12 cellular contexts compared by ENCODE assay signal in the genomic region with DNA sequence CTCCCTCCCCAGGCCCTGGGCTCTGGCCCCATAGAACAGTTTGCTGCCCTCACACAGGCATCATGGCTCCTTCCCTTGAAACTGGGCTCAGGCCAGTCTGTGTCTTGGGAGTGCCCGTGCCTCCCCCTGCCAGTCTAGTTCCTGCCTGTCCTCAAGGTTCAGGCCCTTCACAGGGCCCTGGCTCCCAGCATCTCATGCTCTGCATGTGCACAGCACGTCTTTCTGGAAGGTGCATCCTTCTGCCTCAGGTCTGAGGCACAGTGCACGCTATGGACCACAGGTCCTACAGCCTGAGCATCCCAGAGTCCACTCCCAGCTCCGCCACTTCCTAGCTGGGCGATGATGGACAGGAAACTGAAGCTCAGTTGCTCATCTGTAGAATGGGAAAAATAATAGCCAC. TPM values are rescaled to one million over a fixed set of nuclear protein-coding genes. Genes with fewer than 3 reads are reported as not detected.
DNase-seq lines count a peak whose midpoint lies in the region; ATAC-seq, FAIRE-seq and TF ChIP-seq lines count a peak whose summit lies in the region.
"Had no signal": no experiment of that assay in that cellular context is flagged by ENCODE, and none has a peak within 500 bp of the region (broad histone marks: within the 10 kb centered on the region; RNA-seq: fewer than 3 reads in every experiment).

No MANE protein-coding gene starts in this region.

- H3K4me1 ChIP-seq in effector memory CD4-positive, alpha-beta T cell (ENCODE audit: control insufficient read depth, insufficient read depth, low read length, poor library complexity, severe bottlenecking): peaks cover 41% of the 10 kb centered on the region
- peaks cover 14 to 15% of the 10 kb centered on the region in 2 donors for H3K4me1 ChIP-seq in kidney (ENCODE audit: control insufficient read depth in 1 of 2, insufficient read depth in 1 of 2, low read depth in 1 of 2, low read length in 2 of 2)

- no peaks in the 10 kb centered on the region for H3K36me3 ChIP-seq in effector memory CD4-positive, alpha-beta T cell (ENCODE audit: control insufficient read depth, insufficient read depth, low read length)
- H3K36me3 ChIP-seq in kidney (ENCODE audit: control insufficient read depth in 1 of 2, insufficient read depth in 2 of 2, low read length in 2 of 2): no peaks in the 10 kb centered on the region

- H3K4me3 ChIP-seq in skin epidermis (no peak overlapping the region), kidney (ENCODE audit: low read length in 2 of 2) (no peak overlapping the region)
- H3K4me3 ChIP-seq in effector memory CD4-positive, alpha-beta T cell (ENCODE audit: insufficient read depth, low read depth, low read length, poor library complexity, severe bottlenecking): no peak overlapping the region

- TF ChIP-seq CTCF in C4-2B (conservative IDR thresholded peaks at IDR 0.05): no peak
- no peak for TF ChIP-seq CTCF in kidney (IDR thresholded peaks at IDR 0.05; ENCODE audit: borderline replicate concordance, extremely low read depth, insufficient read depth)

- ATAC-seq in GM19035 (IDR thresholded peaks at IDR 0.05; ENCODE audit: unreplicated experiment) (no peak), GM18907 (IDR thresholded peaks at IDR 0.05; ENCODE audit: unreplicated experiment) (no peak)

- H3K27ac ChIP-seq in C4-2B: peak overlapping the region; percentile 69
- H3K27ac ChIP-seq in skin epidermis: peak overlapping the region in 19 of 21 experiments; percentile 1 to 88 (median 76)
- no peak overlapping the region for H3K27ac ChIP-seq in effector memory CD4-positive, alpha-beta T cell (ENCODE audit: insufficient read depth, low read length, poor library complexity, severe bottlenecking)
- no peak overlapping the region for H3K27ac ChIP-seq in kidney (ENCODE audit: low read depth in 2 of 2, low read length in 2 of 2)

- H3K27me3 ChIP-seq in effector memory CD4-positive, alpha-beta T cell (replicated peaks; ENCODE audit: control insufficient read depth, insufficient read depth, low read length, poor library complexity, severe bottlenecking): no peaks in the 10 kb centered on the region

- DNase-seq in RCC 7860 (ENCODE audit: low spot score): peak; percentile 69
- DNase-seq in glomerular visceral epithelial cell (ENCODE audit: extremely low spot score): peak; percentile 18
- DNase-seq in effector memory CD4-positive, alpha-beta T cell: no peak
- DNase-seq in kidney: no peak
- DNase-seq: activated naive CD4-positive, alpha-beta T cell; NCI-H146; NCI-H526 treated with DMSO at 0.1 percent for 48 hours; RPMI8226 had no signal

- no peak overlapping the region for H3K9ac ChIP-seq in kidney (ENCODE audit: low read length in 2 of 2)

- intact Hi-C loops in kidney (cut with DNase I): no loop called here

- no peaks in the 10 kb centered on the region for H3K9me3 ChIP-seq in effector memory CD4-positive, alpha-beta T cell (ENCODE audit: control insufficient read depth, low read length)
- H3K9me3 ChIP-seq in kidney (ENCODE audit: control insufficient read depth in 1 of 2, low read length in 2 of 2): no peaks in the 10 kb centered on the region

- FAIRE-seq in RCC 7860 (lab: Jason Lieb, UNC): no peak
- FAIRE-seq in kidney (lab: Jason Lieb, UNC): no peak

RNA-seq across cellular contexts. Expression of a gene that starts 35.6 kb away (rescaled TPM):
- 149 TPM for total RNA-seq in kidney
- polyA plus RNA-seq in kidney (ENCODE audit: insufficient read depth, low read depth, low replicate concordance): 20.6 TPM

Comparison
In these comparisons a context has a peak if more than half of its experiments do, and no peak if none do; other contexts are left out.
1. H3K27ac ChIP-seq: peak in C4-2B (single experiment) and skin epidermis (19 of 21); none in effector memory CD4-positive, alpha-beta T cell (single experiment) and kidney (0 of 2).
2. DNase-seq: peak in RCC 7860 (single experiment) and glomerular visceral epithelial cell (single experiment); none in effector memory CD4-positive, alpha-beta T cell (0 of 3) and kidney (single experiment).